1 cellular context compared by ENCODE assay signal in genomic region chr20:33994624-33994913, GRCh38.
TF ChIP-seq lines count a peak whose summit lies in the region.

No MANE protein-coding gene starts in this region.

TF ChIP-seq in K562, 482 proteins besides CTCF, POLR2A, EP300 and RAD21 (continued from another document):
- TF ChIP-seq PBX2 (CRISPR knock-in tag; IDR thresholded peaks at IDR 0.05; ENCODE audit: low read depth) (no peak), PBX2 (tag; conservative IDR thresholded peaks at IDR 0.05; ENCODE audit: low read depth) (no peak), ESRRA (IDR thresholded peaks at IDR 0.05; ENCODE audit: borderline replicate concordance, low read depth) (no peak), CREB3 (tag; conservative IDR thresholded peaks at IDR 0.05; ENCODE audit: low read depth) (no peak), NCOA1 (IDR thresholded peaks at IDR 0.05; ENCODE audit: low read depth) (0 out of 2 replicates have a peak, but pooled peaks have one; percentile 0), ETV6 (IDR thresholded peaks at IDR 0.05; ENCODE audit: borderline replicate concordance in 1 of 2, low read depth in 2 of 2, low read length in 1 of 2) (no peak), ETV6 (CRISPR knock-in tag; IDR thresholded peaks at IDR 0.05; ENCODE audit: borderline replicate concordance) (no peak), SMAD2 (IDR thresholded peaks at IDR 0.05; ENCODE audit: low read depth, low read length) (no peak), E2F8 (IDR thresholded peaks at IDR 0.05; ENCODE audit: low read depth, partially characterized antibody) (no peak)
- TF ChIP-seq, protein P1, sequence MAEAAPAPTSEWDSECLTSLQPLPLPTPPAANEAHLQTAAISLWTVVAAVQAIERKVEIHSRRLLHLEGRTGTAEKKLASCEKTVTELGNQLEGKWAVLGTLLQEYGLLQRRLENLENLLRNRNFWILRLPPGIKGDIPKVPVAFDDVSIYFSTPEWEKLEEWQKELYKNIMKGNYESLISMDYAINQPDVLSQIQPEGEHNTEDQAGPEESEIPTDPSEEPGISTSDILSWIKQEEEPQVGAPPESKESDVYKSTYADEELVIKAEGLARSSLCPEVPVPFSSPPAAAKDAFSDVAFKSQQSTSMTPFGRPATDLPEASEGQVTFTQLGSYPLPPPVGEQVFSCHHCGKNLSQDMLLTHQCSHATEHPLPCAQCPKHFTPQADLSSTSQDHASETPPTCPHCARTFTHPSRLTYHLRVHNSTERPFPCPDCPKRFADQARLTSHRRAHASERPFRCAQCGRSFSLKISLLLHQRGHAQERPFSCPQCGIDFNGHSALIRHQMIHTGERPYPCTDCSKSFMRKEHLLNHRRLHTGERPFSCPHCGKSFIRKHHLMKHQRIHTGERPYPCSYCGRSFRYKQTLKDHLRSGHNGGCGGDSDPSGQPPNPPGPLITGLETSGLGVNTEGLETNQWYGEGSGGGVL (CRISPR knock-in tag; IDR thresholded peaks at IDR 0.05): no peak
